25 cellular contexts compared by ENCODE assay signal in the genomic region with DNA sequence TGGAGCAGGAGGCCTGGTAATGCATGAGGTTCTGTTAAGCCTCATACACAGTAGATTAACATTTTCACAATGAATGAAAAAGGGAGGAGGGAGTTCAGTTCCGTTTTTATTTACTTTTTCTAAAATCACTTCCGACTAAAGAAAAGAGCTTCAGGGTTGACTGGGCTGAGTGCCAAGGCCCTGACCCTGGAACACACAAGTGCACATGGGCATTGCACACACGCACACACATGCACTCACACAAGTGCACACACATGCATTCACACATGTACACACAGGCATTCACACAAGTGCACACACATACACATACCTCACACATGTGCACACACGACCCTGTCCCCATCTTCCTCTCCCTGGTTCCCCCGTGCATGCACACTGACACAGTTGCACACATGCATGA.
DNase-seq lines count a peak whose midpoint lies in the region; ATAC-seq, FAIRE-seq and TF ChIP-seq lines count a peak whose summit lies in the region.
"Had no signal": no experiment of that assay in that cellular context is flagged by ENCODE, and none has a peak within 500 bp of the region (broad histone marks: within the 10 kb centered on the region; RNA-seq: fewer than 3 reads in every experiment).

No MANE protein-coding gene starts in this region.

- BruUV-seq in HepG2 (replicated peaks; lab: Mats Ljungman, UMichigan), result no TSS peak

- H3K27me3 ChIP-seq in HepG2 (ENCODE audit: control insufficient read depth in 1 of 2, insufficient read depth in 2 of 2, low read length in 2 of 2) (peaks cover 3 to 30% of the 10 kb centered on the region in 2 experiments; a peak in 3 of 5 replicates), right lobe of liver (no peaks in the 10 kb centered on the region), ascending aorta (no peaks in the 10 kb centered on the region), brain microvascular endothelial cell (replicated peaks) (no peaks in the 10 kb centered on the region)

- no peaks in the 10 kb centered on the region for H3K36me3 Mint-ChIP-seq in brain
- H3K36me3 Mint-ChIP-seq: T-cell had no signal

- ATAC-seq in HepG2 (no peak), right lobe of liver (no peak), GM21737 (IDR thresholded peaks at IDR 0.05; ENCODE audit: unreplicated experiment) (no peak)
- ATAC-seq: activated naive CD4-positive, alpha-beta T cell treated with anti-CD3 and anti-CD28 coated beads, Interleukin-2, amount 50 U/mL, for 72 hours; left lung; PC-3; T-cell had no signal

- TF ChIP-seq CTCF in HepG2 (CRISPR knock-in tag; IDR thresholded peaks at IDR 0.05) (no peak), right lobe of liver (IDR thresholded peaks at IDR 0.05) (no peak), brain (conservative IDR thresholded peaks at IDR 0.05) (no peak), ascending aorta (IDR thresholded peaks at IDR 0.05) (no peak), brain microvascular endothelial cell (IDR thresholded peaks at IDR 0.05; ENCODE audit: low read depth, low read length, missing control alignments) (no peak)

- H3K27me3 Mint-ChIP-seq in brain, result peaks cover 30% of the 10 kb centered on the region
- H3K27me3 Mint-ChIP-seq: T-cell had no signal

- H3K27ac Mint-ChIP-seq in brain, result peak overlapping the region in 4 of 5 experiments; percentile 33 to 63 (median 60)
- H3K27ac Mint-ChIP-seq: activated naive CD4-positive, alpha-beta T cell treated with anti-CD3 and anti-CD28 coated beads, Interleukin-2, amount 50 U/mL, for 72 hours; nephron; T-cell had no signal

- H3K4me3 Mint-ChIP-seq in brain, result no peak overlapping the region
- H3K4me3 Mint-ChIP-seq: nephron, T-cell had no signal

- intact Hi-C loops in HepG2 (cut with micrococcal nuclease; ENCODE audit: unreplicated experiment), result no loop called here
- intact Hi-C loops in right lobe of liver (cut with DNase I), result no loop called here
- intact Hi-C loops in ascending aorta (cut with DNase I), result no loop called here

- H3K27ac ChIP-seq in HepG2 (ENCODE audit: extremely low read length, insufficient read depth, low read length) (no peak overlapping the region), right lobe of liver (no peak overlapping the region), ascending aorta (no peak overlapping the region), brain microvascular endothelial cell (no peak overlapping the region)
- H3K27ac ChIP-seq: epithelial cell of prostate, KMS-11, left lung, prostate gland had no signal

- no peak for TF ChIP-seq POLR2A in HepG2 (IDR thresholded peaks at IDR 0.05; ENCODE audit: insufficient read depth in 1 of 2, low read depth in 2 of 2, low read length in 2 of 2)
- no peak for TF ChIP-seq POLR2A in right lobe of liver (IDR thresholded peaks at IDR 0.05)

- no peak overlapping the region for H2AFZ ChIP-seq in HepG2 (ENCODE audit: low read length)

- 0 out of 2 replicates have a peak, but pooled peaks cover 2% of the 10 kb centered on the region for H4K20me1 ChIP-seq in HepG2 (ENCODE audit: insufficient read depth, low read length)

- no peak for FAIRE-seq in HepG2 (lab: Jason Lieb, UNC)
- FAIRE-seq: astrocyte had no signal

- H3K36me3 ChIP-seq in HepG2 (replicated peaks in 1 of 2; ENCODE audit: control insufficient read depth in 1 of 2, insufficient read depth in 2 of 2, low read length in 2 of 2), result no peaks in the 10 kb centered on the region
- no peaks in the 10 kb centered on the region for H3K36me3 ChIP-seq in right lobe of liver
- H3K36me3 ChIP-seq in ascending aorta, result no peaks in the 10 kb centered on the region
- no peaks in the 10 kb centered on the region for H3K36me3 ChIP-seq in brain microvascular endothelial cell (replicated peaks)
- H3K36me3 ChIP-seq: left lung, prostate gland had no signal

- H3K4me2 ChIP-seq in HepG2 (ENCODE audit: low read depth, low read length), result no peak overlapping the region
- H3K4me2 ChIP-seq: KMS-11 had no signal

- H3K9me3 ChIP-seq in HepG2 (ENCODE audit: low read length) (no peaks in the 10 kb centered on the region), right lobe of liver (no peaks in the 10 kb centered on the region), ascending aorta (no peaks in the 10 kb centered on the region)
- H3K9me3 ChIP-seq: left lung, prostate gland had no signal

- H3K79me2 ChIP-seq in HepG2 (ENCODE audit: insufficient read depth, low read length), result no peaks in the 10 kb centered on the region

- CTCF ChIA-PET in HepG2 (lab: Yijun Ruan, JAX; ENCODE audit: low intra/inter-chr PET ratio, low total read pairs), result no interaction called here

- DNase-seq in HepG2 (ENCODE audit: low spot score) (no peak), right lobe of liver (no peak), NCI-H69 (lab: John Stamatoyannopoulos, UW) (peak; percentile 48), NCI-H774 (lab: John Stamatoyannopoulos, UW) (no peak), ascending aorta (ENCODE audit: low spot score in 2 of 2) (no peak), brain microvascular endothelial cell (no peak)
- DNase-seq: ACHN; activated CD4-positive, alpha-beta T cell treated with anti-CD3 and anti-CD28 coated beads for 4 hours; DMS79; left lung; NCI-H1092 treated with DMSO at 0.1 percent for 48 hours; NCI-H2081; NCI-H524; PC-3; stimulated activated CD4-positive, alpha-beta T cell treated with anti-CD3 and anti-CD28 coated beads, Interleukin-1b, Interleukin-23, amount 100 ng/mL, for 48 hours; substantia nigra; T-cell had no signal

- TF ChIP-seq EP300 in HepG2 (IDR thresholded peaks at IDR 0.05; ENCODE audit: low read depth in 2 of 2, low read length in 2 of 2) (no peak), HepG2 (CRISPR knock-in tag; IDR thresholded peaks at IDR 0.05; ENCODE audit: borderline replicate concordance) (no peak)

- in situ Hi-C loops in HepG2 (cut with HindIII; ENCODE audit: extremely low pct_ligation_motif_present, low pct_unique_long_range_greater_than_20kb), result no loop called here
- in situ Hi-C loops in brain microvascular endothelial cell (cut with HindIII; ENCODE audit: low pct_ligation_motif_present, low sequenced_read_pairs), result no loop called here

- POLR2A ChIA-PET in HepG2 (lab: Yijun Ruan, JAX), result no interaction called here

- H3K4me3 ChIP-seq in HepG2 (replicated peaks in 1 of 3; ENCODE audit: insufficient read depth in 1 of 3, low read depth in 2 of 3, low read length in 3 of 3) (no peak overlapping the region), right lobe of liver (no peak overlapping the region), ascending aorta (no peak overlapping the region), brain microvascular endothelial cell (ENCODE audit: low read depth, low read length) (no peak overlapping the region)
- H3K4me3 ChIP-seq: left lung, prostate gland had no signal

- 1% methylated on average over 5 of the region's 5 CpGs for WGBS in HepG2 (ENCODE audit: low lambda C conversion rate)
- 32% methylated on average over 5 of the region's 5 CpGs for WGBS in right lobe of liver (ENCODE audit: insufficient coverage, low coverage, low lambda C conversion rate, missing lambda C conversion rate)

- H3K9ac ChIP-seq in HepG2 (ENCODE audit: insufficient read depth, low read depth, low read length), result no peak overlapping the region
- H3K9ac ChIP-seq: KMS-11 had no signal

- peaks cover 3 to 16% (median 9%) of the 10 kb centered on the region in 5 experiments for H3K9me3 Mint-ChIP-seq in brain
- H3K9me3 Mint-ChIP-seq: activated naive CD4-positive, alpha-beta T cell treated with anti-CD3 and anti-CD28 coated beads, Interleukin-2, amount 50 U/mL, for 72 hours; T-cell had no signal

- no peak for TF ChIP-seq RAD21 in HepG2 (CRISPR knock-in tag; IDR thresholded peaks at IDR 0.05)

- H3K4me1 ChIP-seq in HepG2 (ENCODE audit: insufficient read depth, low read length) (no peaks in the 10 kb centered on the region), right lobe of liver (no peaks in the 10 kb centered on the region), ascending aorta (no peaks in the 10 kb centered on the region)
- H3K4me1 ChIP-seq: left lung, prostate gland had no signal

- peaks cover 47% of the 10 kb centered on the region for H3K4me1 Mint-ChIP-seq in brain

TF ChIP-seq in HepG2, 621 proteins besides CTCF, POLR2A, EP300 and RAD21:
- TF ChIP-seq ZNF30 (CRISPR knock-in tag; IDR thresholded peaks at IDR 0.05), result no peak
- no peak for TF ChIP-seq ZC3H13 (CRISPR knock-in tag; IDR thresholded peaks at IDR 0.05)
- TF ChIP-seq, protein P1, sequence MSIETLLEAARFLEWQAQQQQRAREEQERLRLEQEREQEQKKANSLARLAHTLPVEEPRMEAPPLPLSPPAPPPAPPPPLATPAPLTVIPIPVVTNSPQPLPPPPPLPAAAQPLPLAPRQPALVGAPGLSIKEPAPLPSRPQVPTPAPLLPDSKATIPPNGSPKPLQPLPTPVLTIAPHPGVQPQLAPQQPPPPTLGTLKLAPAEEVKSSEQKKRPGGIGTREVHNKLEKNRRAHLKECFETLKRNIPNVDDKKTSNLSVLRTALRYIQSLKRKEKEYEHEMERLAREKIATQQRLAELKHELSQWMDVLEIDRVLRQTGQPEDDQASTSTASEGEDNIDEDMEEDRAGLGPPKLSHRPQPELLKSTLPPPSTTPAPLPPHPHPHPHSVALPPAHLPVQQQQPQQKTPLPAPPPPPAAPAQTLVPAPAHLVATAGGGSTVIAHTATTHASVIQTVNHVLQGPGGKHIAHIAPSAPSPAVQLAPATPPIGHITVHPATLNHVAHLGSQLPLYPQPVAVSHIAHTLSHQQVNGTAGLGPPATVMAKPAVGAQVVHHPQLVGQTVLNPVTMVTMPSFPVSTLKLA (IDR thresholded peaks at IDR 0.05), result peak; percentile 47; the same call in 1 of the 2 replicates
- TF ChIP-seq SRSF1 (optimal IDR thresholded peaks at IDR 0.05; ENCODE audit: low read depth, low read length), result no peak
